Comparison of ENCODE assay signal across 18 cellular contexts in genomic region chr7:55160539-55160938, GRCh38.
DNase-seq lines count a peak whose midpoint lies in the region; ATAC-seq and TF ChIP-seq lines count a peak whose summit lies in the region.
"Had no signal": no experiment of that assay in that cellular context is flagged by ENCODE, and none has a peak within 500 bp of the region (broad histone marks: within the 10 kb centered on the region; RNA-seq: fewer than 3 reads in every experiment).

No MANE protein-coding gene starts in this region.

- H3K27ac ChIP-seq in smooth muscle cell (ENCODE audit: low read depth), result peak overlapping the region; percentile 44
- H3K27ac ChIP-seq: cardiac muscle cell, Peyer's patch, sigmoid colon, thyroid gland had no signal

- DNase-seq in ELR (ENCODE audit: low read depth) (peak; percentile 82), amniotic epithelial cell (ENCODE audit: low read depth) (peak; percentile 53), foreskin fibroblast (peak; percentile 57 to 66), smooth muscle cell (lab: John Stamatoyannopoulos, UW; ENCODE audit: unreplicated experiment) (no peak), head of caudate nucleus (no peak), Right ventricle myocardium inferior (ENCODE audit: missing footprints) (no peak), H4 (ENCODE audit: low spot score) (no peak)
- DNase-seq: activated naive CD8-positive, alpha-beta T cell treated with anti-CD3 and anti-CD28 coated beads, Interleukin-2, amount 10 ng/mL, durations not matched to agents 7 days and 5 days; Peyer's patch; sigmoid colon; stimulated activated CD4-positive, alpha-beta T cell treated with anti-CD3 and anti-CD28 coated beads, Interleukin-1b, Interleukin-23, amount 100 ng/mL, for 48 hours; stimulated activated naive CD4-positive, alpha-beta T cell; thyroid gland had no signal

- no peaks in the 10 kb centered on the region for H3K79me2 ChIP-seq in smooth muscle cell (ENCODE audit: low read depth)

- peaks cover 8% of the 10 kb centered on the region for H3K4me1 ChIP-seq in smooth muscle cell (ENCODE audit: low read depth)
- H3K4me1 ChIP-seq: Peyer's patch, sigmoid colon had no signal

- ATAC-seq in HG02938 (IDR thresholded peaks at IDR 0.05; ENCODE audit: unreplicated experiment) (no peak), Right ventricle myocardium inferior (no peak)
- ATAC-seq: activated CD4-positive, CD25-positive, alpha-beta regulatory T cell treated with anti-CD3 and anti-CD28 coated beads, Interleukin-2, amount 50 U/mL, for 24 hours; GM12878; HCT116 had no signal

- H3K9ac ChIP-seq in smooth muscle cell (ENCODE audit: low read depth), result no peak overlapping the region

- WGBS in smooth muscle cell (ENCODE audit: low lambda C conversion rate), result 14% methylated on average over 4 of the region's 4 CpGs

- H3F3A ChIP-seq in smooth muscle cell (ENCODE audit: low read depth), result peaks cover 29% of the 10 kb centered on the region

- no peak overlapping the region for H3K4me3 ChIP-seq in foreskin fibroblast (ENCODE audit: low read depth in 1 of 2, low read length in 2 of 2)
- H3K4me3 ChIP-seq in smooth muscle cell, result no peak overlapping the region
- H3K4me3 ChIP-seq: cardiac muscle cell, GM12878, Peyer's patch, sigmoid colon, thyroid gland had no signal

- H3K27me3 ChIP-seq in smooth muscle cell (ENCODE audit: low read depth), result no peaks in the 10 kb centered on the region
- H3K27me3 ChIP-seq: cardiac muscle cell, Peyer's patch, sigmoid colon, thyroid gland had no signal

- no peak overlapping the region for H2AFZ ChIP-seq in smooth muscle cell (ENCODE audit: low read depth)

- peaks cover 7% of the 10 kb centered on the region for H4K20me1 ChIP-seq in smooth muscle cell (ENCODE audit: low read depth)

- H3K36me3 ChIP-seq in smooth muscle cell (ENCODE audit: low read depth), result no peaks in the 10 kb centered on the region
- H3K36me3 ChIP-seq: cardiac muscle cell had no signal

- H3K4me2 ChIP-seq in smooth muscle cell, result peak overlapping the region; percentile 45

- TF ChIP-seq CTCF in foreskin fibroblast (IDR thresholded peaks at IDR 0.05; ENCODE audit: low read depth, low read length) (no peak), smooth muscle cell (IDR thresholded peaks at IDR 0.05; ENCODE audit: borderline replicate concordance, insufficient read depth, poor library complexity, severe bottlenecking) (no peak)

- no peaks in the 10 kb centered on the region for H3K9me3 ChIP-seq in smooth muscle cell (replicated peaks; ENCODE audit: low read depth)
- H3K9me3 ChIP-seq: Peyer's patch, sigmoid colon, thyroid gland had no signal

- intact Hi-C loops in head of caudate nucleus (cut with DNase I) (no loop called here), Right ventricle myocardium inferior (cut with DNase I) (no loop called here)

Comparison
In these comparisons a context has a peak if more than half of its experiments do, and no peak if none do; other contexts are left out.
1. DNase-seq: peak in ELR (single experiment), amniotic epithelial cell (single experiment) and foreskin fibroblast (2 of 2); none in smooth muscle cell (single experiment), head of caudate nucleus (0 of 42), Right ventricle myocardium inferior (single experiment) and H4 (single experiment).